In the genomic region with DNA sequence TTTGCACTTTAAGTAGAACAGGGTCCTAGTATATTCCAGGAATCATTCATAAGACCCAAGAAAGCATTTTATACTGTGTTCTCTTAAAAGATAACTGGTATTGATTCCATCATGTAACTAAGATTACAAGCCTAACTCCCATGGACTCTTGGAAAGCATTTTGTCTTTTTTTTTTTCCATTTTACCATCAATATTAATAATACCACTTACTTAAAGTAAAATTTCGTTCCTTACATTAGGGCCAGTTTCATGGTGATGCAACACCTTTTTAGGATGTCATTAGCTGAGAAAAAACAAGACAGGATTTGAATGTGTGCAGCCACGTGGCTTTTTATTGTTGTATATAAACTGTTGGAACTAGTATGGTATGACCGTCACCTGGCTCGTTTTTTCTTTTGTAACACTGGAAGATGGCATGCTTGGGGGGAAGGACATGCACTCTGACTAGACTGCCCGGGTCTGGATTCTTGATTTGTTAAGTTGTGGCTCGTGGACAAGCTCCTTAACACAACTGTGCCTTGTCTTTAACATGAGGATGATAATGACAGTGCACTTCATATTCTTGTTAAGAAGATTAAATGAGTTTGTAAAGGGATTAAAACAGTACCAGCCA, we compare ENCODE assay signal across 1 cellular context.
TF ChIP-seq lines count a peak whose summit lies in the region.

No MANE protein-coding gene starts in this region.

TF ChIP-seq in K562, 482 proteins besides CTCF, POLR2A, EP300 and RAD21 (continued from another document and continues in another):
- TF ChIP-seq, protein P1, sequence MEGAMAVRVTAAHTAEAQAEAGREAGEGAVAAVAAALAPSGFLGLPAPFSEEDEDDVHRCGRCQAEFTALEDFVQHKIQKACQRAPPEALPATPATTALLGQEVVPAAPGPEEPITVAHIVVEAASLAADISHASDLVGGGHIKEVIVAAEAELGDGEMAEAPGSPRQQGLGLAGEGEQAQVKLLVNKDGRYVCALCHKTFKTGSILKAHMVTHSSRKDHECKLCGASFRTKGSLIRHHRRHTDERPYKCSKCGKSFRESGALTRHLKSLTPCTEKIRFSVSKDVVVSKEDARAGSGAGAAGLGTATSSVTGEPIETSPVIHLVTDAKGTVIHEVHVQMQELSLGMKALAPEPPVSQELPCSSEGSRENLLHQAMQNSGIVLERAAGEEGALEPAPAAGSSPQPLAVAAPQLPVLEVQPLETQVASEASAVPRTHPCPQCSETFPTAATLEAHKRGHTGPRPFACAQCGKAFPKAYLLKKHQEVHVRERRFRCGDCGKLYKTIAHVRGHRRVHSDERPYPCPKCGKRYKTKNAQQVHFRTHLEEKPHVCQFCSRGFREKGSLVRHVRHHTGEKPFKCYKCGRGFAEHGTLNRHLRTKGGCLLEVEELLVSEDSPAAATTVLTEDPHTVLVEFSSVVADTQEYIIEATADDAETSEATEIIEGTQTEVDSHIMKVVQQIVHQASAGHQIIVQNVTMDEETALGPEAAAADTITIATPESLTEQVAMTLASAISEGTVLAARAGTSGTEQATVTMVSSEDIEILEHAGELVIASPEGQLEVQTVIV (CRISPR knock-in tag; IDR thresholded peaks at IDR 0.05; ENCODE audit: borderline replicate concordance) = no peak
- TF ChIP-seq DMBX1 (CRISPR knock-in tag; IDR thresholded peaks at IDR 0.05; ENCODE audit: borderline replicate concordance) (peak; percentile 76; the same call in 1 of the 2 replicates), POLR2H (tag; IDR thresholded peaks at IDR 0.05; ENCODE audit: low read depth) (0 out of 2 replicates have a peak, but pooled peaks have one; percentile 26), SNIP1 (IDR thresholded peaks at IDR 0.05; ENCODE audit: low read depth) (no peak), CBFA2T2 (conservative IDR thresholded peaks at IDR 0.05) (no peak), HSF4 (CRISPR knock-in tag; IDR thresholded peaks at IDR 0.05; ENCODE audit: borderline replicate concordance) (no peak), PTTG1 (tag; IDR thresholded peaks at IDR 0.05; ENCODE audit: low read depth) (no peak), ZNF436 (CRISPR knock-in tag; IDR thresholded peaks at IDR 0.05) (no peak), MBD2 (IDR thresholded peaks at IDR 0.05; ENCODE audit: borderline replicate concordance, low read depth) (no peak), ZNF449 (CRISPR knock-in tag; IDR thresholded peaks at IDR 0.05) (no peak), NR2C1 (IDR thresholded peaks at IDR 0.05) (no peak), NR2C1 (tag; IDR thresholded peaks at IDR 0.05) (no peak), IRF2 (CRISPR knock-in tag; IDR thresholded peaks at IDR 0.05) (no peak), SMAD4 (CRISPR knock-in tag; conservative IDR thresholded peaks at IDR 0.05) (peak; percentile 48; the same call in 1 of the 2 replicates), HDAC3 (IDR thresholded peaks at IDR 0.05; ENCODE audit: borderline replicate concordance, partially characterized antibody) (no peak), HNRNPLL (IDR thresholded peaks at IDR 0.05; ENCODE audit: low read depth, low read length, poor library complexity, severe bottlenecking) (no peak), ATF1 (CRISPR knock-in tag; IDR thresholded peaks at IDR 0.05) (no peak), ATF1 (tag; IDR thresholded peaks at IDR 0.05) (0 out of 2 replicates have a peak, but pooled peaks have one; percentile 31), PHF20 (IDR thresholded peaks at IDR 0.05; ENCODE audit: partially characterized antibody) (no peak), HMG20B (CRISPR knock-in tag; IDR thresholded peaks at IDR 0.05) (no peak), GABPB2 (CRISPR knock-in tag; conservative IDR thresholded peaks at IDR 0.05) (no peak), ZNF77 (CRISPR knock-in tag; IDR thresholded peaks at IDR 0.05) (no peak), HINFP (tag; conservative IDR thresholded peaks at IDR 0.05; ENCODE audit: low read depth) (no peak), CHD2 (IDR thresholded peaks at IDR 0.05; ENCODE audit: low read depth, low read length) (no peak), ZNF282 (CRISPR knock-in tag; IDR thresholded peaks at IDR 0.05) (no peak), USF1 (CRISPR knock-in tag; IDR thresholded peaks at IDR 0.05) (no peak), ZNF384 (IDR thresholded peaks at IDR 0.05; ENCODE audit: low read depth, low read length) (0 out of 2 replicates have a peak, but pooled peaks have one; percentile 25), OTX1 (CRISPR knock-in tag; IDR thresholded peaks at IDR 0.05) (no peak), PCBP2 (IDR thresholded peaks at IDR 0.05; ENCODE audit: low read depth, low read length, poor library complexity, severe bottlenecking) (no peak), CUX1 (CRISPR knock-in tag; IDR thresholded peaks at IDR 0.05) (no peak), TBL1XR1 (IDR thresholded peaks at IDR 0.05; ENCODE audit: low read length in 2 of 2) (no peak), PHTF2 (CRISPR knock-in tag; IDR thresholded peaks at IDR 0.05) (no peak), BRD9 (IDR thresholded peaks at IDR 0.05; ENCODE audit: low read depth, partially characterized antibody) (peak; percentile 22), PHB (CRISPR knock-in tag; IDR thresholded peaks at IDR 0.05) (no peak), SIN3A (IDR thresholded peaks at IDR 0.05; ENCODE audit: borderline replicate concordance in 2 of 2, control insufficient read depth in 1 of 2, low read depth in 2 of 2, low read length in 2 of 2) (no peak), TAF15 (IDR thresholded peaks at IDR 0.05; ENCODE audit: low read depth, low read length) (no peak), ZZZ3 (IDR thresholded peaks at IDR 0.05) (no peak), ZNF780A (CRISPR knock-in tag; IDR thresholded peaks at IDR 0.05) (no peak), ZBTB34 (CRISPR knock-in tag; IDR thresholded peaks at IDR 0.05) (no peak), ZNF12 (CRISPR knock-in tag; IDR thresholded peaks at IDR 0.05) (no peak), FOXM1 (IDR thresholded peaks at IDR 0.05; ENCODE audit: low read depth) (peak; percentile 36; the same call in 1 of the 2 replicates), FOXM1 (CRISPR knock-in tag; IDR thresholded peaks at IDR 0.05; ENCODE audit: low read depth) (no peak), KLF1 (tag; IDR thresholded peaks at IDR 0.05) (no peak), CEBPG (CRISPR knock-in tag; IDR thresholded peaks at IDR 0.05) (peak; percentile 93), CEBPG (tag; conservative IDR thresholded peaks at IDR 0.05 in 1 of 2, IDR thresholded peaks at IDR 0.05 in 1 of 2) (peak; percentile 95 to 96)
- TF ChIP-seq, protein P2, sequence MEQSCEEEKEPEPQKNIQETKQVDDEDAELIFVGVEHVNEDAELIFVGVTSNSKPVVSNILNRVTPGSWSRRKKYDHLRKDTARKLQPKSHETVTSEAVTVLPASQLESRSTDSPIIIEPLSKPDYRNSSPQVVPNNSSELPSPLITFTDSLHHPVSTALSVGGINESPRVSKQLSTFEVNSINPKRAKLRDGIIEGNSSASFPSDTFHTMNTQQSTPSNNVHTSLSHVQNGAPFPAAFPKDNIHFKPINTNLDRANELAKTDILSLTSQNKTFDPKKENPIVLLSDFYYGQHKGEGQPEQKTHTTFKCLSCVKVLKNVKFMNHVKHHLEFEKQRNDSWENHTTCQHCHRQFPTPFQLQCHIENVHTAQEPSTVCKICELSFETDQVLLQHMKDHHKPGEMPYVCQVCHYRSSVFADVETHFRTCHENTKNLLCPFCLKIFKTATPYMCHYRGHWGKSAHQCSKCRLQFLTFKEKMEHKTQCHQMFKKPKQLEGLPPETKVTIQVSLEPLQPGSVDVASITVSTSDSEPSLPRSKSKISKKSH (CRISPR knock-in tag; IDR thresholded peaks at IDR 0.05) = no peak
- TF ChIP-seq, protein P3, sequence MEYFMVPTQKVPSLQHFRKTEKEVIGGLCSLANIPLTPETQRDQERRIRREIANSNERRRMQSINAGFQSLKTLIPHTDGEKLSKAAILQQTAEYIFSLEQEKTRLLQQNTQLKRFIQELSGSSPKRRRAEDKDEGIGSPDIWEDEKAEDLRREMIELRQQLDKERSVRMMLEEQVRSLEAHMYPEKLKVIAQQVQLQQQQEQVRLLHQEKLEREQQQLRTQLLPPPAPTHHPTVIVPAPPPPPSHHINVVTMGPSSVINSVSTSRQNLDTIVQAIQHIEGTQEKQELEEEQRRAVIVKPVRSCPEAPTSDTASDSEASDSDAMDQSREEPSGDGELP (CRISPR knock-in tag; IDR thresholded peaks at IDR 0.05; ENCODE audit: borderline replicate concordance) = no peak
- TF ChIP-seq, protein P4, sequence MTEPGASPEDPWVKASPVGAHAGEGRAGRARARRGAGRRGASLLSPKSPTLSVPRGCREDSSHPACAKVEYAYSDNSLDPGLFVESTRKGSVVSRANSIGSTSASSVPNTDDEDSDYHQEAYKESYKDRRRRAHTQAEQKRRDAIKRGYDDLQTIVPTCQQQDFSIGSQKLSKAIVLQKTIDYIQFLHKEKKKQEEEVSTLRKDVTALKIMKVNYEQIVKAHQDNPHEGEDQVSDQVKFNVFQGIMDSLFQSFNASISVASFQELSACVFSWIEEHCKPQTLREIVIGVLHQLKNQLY (CRISPR knock-in tag; conservative IDR thresholded peaks at IDR 0.05) = no peak
- TF ChIP-seq, protein P5, sequence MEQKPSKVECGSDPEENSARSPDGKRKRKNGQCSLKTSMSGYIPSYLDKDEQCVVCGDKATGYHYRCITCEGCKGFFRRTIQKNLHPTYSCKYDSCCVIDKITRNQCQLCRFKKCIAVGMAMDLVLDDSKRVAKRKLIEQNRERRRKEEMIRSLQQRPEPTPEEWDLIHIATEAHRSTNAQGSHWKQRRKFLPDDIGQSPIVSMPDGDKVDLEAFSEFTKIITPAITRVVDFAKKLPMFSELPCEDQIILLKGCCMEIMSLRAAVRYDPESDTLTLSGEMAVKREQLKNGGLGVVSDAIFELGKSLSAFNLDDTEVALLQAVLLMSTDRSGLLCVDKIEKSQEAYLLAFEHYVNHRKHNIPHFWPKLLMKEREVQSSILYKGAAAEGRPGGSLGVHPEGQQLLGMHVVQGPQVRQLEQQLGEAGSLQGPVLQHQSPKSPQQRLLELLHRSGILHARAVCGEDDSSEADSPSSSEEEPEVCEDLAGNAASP (IDR thresholded peaks at IDR 0.05) = no peak
